ENCODE assay signal across 11 cellular contexts in the genomic region with DNA sequence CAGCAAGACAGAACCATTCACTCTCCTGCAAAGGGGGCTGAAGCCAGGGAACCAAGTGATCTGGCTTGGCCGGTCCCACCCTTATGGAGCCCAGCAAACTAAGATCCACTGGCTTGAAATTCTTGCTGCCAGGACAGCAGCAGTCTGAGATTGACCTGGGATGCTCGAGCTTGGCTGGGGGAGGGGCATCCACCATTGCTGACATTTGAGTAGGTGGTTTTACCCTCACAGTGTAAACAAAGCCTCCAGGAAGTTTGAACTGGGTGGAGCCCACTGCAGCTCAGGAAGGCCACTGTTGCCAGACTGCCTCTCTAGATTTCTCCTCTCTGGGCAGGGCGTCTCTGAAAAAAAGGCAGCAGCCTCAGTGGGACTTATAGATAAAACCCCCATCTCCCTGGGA.
DNase-seq lines count a peak whose midpoint lies in the region; ATAC-seq and TF ChIP-seq lines count a peak whose summit lies in the region.
"Had no signal": no experiment of that assay in that cellular context is flagged by ENCODE, and none has a peak within 500 bp of the region (broad histone marks: within the 10 kb centered on the region; RNA-seq: fewer than 3 reads in every experiment).

No MANE protein-coding gene starts in this region.

- no peaks in the 10 kb centered on the region for H3K36me3 ChIP-seq in neural progenitor cell

- DNase-seq in activated CD8-positive, alpha-beta memory T cell treated with anti-CD3 and anti-CD28 coated beads, Interleukin-2, amount 10 ng/mL, durations not matched to agents 7 days and 5 days, result peak; percentile 62
- no peak for DNase-seq in activated CD8-positive, alpha-beta memory T cell treated with anti-CD3 and anti-CD28 coated beads for 24 hours
- peak; percentile 37 for DNase-seq in NCI-H510A treated with DMSO at 0.1 percent for 48 hours (lab: John Stamatoyannopoulos, UW)
- DNase-seq in activated naive CD8-positive, alpha-beta T cell treated with anti-CD3 and anti-CD28 coated beads, Interleukin-2, amount 10 ng/mL, durations not matched to agents 7 days and 5 days, result peak; percentile 48
- DNase-seq in neural progenitor cell (ENCODE audit: low spot score), result peak; percentile 42
- no peak for DNase-seq in superior temporal gyrus (ENCODE audit: extremely low spot score)
- DNase-seq in DMS 273 (lab: John Stamatoyannopoulos, UW; ENCODE audit: unreplicated experiment), result no peak
- DNase-seq in UCSD-AML1 (lab: John Stamatoyannopoulos, UW; ENCODE audit: unreplicated experiment), result no peak
- DNase-seq: GM23248, SW 1271 had no signal

- H3K27me3 Mint-ChIP-seq in activated CD8-positive, alpha-beta memory T cell treated with anti-CD3 and anti-CD28 coated beads, Interleukin-2, amount 10 ng/mL, durations not matched to agents 7 days and 5 days, result no peaks in the 10 kb centered on the region
- no peaks in the 10 kb centered on the region for H3K27me3 Mint-ChIP-seq in activated naive CD8-positive, alpha-beta T cell treated with anti-CD3 and anti-CD28 coated beads, Interleukin-2, amount 10 ng/mL, durations not matched to agents 7 days and 5 days
- no peaks in the 10 kb centered on the region for H3K27me3 Mint-ChIP-seq in neural progenitor cell (ENCODE audit: insufficient read depth, low read depth)

- ATAC-seq in activated CD8-positive, alpha-beta memory T cell treated with anti-CD3 and anti-CD28 coated beads, Interleukin-2, amount 10 ng/mL, durations not matched to agents 7 days and 5 days, result peak; percentile 27
- peak; percentile 60 for ATAC-seq in activated naive CD8-positive, alpha-beta T cell treated with anti-CD3 and anti-CD28 coated beads, Interleukin-2, amount 10 ng/mL, durations not matched to agents 7 days and 5 days (ENCODE audit: low read depth)

- peaks cover 18% of the 10 kb centered on the region for H3K9me3 Mint-ChIP-seq in activated CD8-positive, alpha-beta memory T cell treated with anti-CD3 and anti-CD28 coated beads, Interleukin-2, amount 10 ng/mL, durations not matched to agents 7 days and 5 days (ENCODE audit: low read depth)
- peaks cover 13% of the 10 kb centered on the region for H3K9me3 Mint-ChIP-seq in activated naive CD8-positive, alpha-beta T cell treated with anti-CD3 and anti-CD28 coated beads, Interleukin-2, amount 10 ng/mL, durations not matched to agents 7 days and 5 days
- peaks cover 2% of the 10 kb centered on the region for H3K9me3 Mint-ChIP-seq in neural progenitor cell
- H3K9me3 Mint-ChIP-seq: neural crest cell had no signal

- POLR2A ChIA-PET in activated naive CD8-positive, alpha-beta T cell treated with anti-CD3 and anti-CD28 coated beads, Interleukin-2, amount 10 ng/mL, durations not matched to agents 7 days and 5 days (lab: Charles Lee), result interaction anchor here (1.2 to 1.4 kb wide), 2 partner anchors 19 to 29 kb away, joined by 4 to 5 read pairs; no protein-coding TSS in a partner anchor

- peak overlapping the region; percentile 93 for H2AFZ ChIP-seq in neural progenitor cell (replicated peaks)
- H2AFZ ChIP-seq: GM23248 had no signal

- H3K4me2 ChIP-seq in neural progenitor cell, result peak overlapping the region; percentile 27

- H4K20me1 ChIP-seq in neural progenitor cell (ENCODE audit: low read depth), result no peaks in the 10 kb centered on the region

- no peak overlapping the region for H3K9ac ChIP-seq in neural progenitor cell
- H3K9ac ChIP-seq: GM23248 had no signal

- H3K4me1 Mint-ChIP-seq in activated CD8-positive, alpha-beta memory T cell treated with anti-CD3 and anti-CD28 coated beads, Interleukin-2, amount 10 ng/mL, durations not matched to agents 7 days and 5 days, result peaks cover 30% of the 10 kb centered on the region
- H3K4me1 Mint-ChIP-seq in activated naive CD8-positive, alpha-beta T cell treated with anti-CD3 and anti-CD28 coated beads, Interleukin-2, amount 10 ng/mL, durations not matched to agents 7 days and 5 days, result peaks cover 9% of the 10 kb centered on the region
- H3K4me1 Mint-ChIP-seq in neural progenitor cell, result no peaks in the 10 kb centered on the region
- H3K4me1 Mint-ChIP-seq: neural crest cell had no signal

- peaks cover 49% of the 10 kb centered on the region for H3K36me3 Mint-ChIP-seq in activated CD8-positive, alpha-beta memory T cell treated with anti-CD3 and anti-CD28 coated beads, Interleukin-2, amount 10 ng/mL, durations not matched to agents 7 days and 5 days
- peaks cover 35% of the 10 kb centered on the region for H3K36me3 Mint-ChIP-seq in activated naive CD8-positive, alpha-beta T cell treated with anti-CD3 and anti-CD28 coated beads, Interleukin-2, amount 10 ng/mL, durations not matched to agents 7 days and 5 days
- H3K36me3 Mint-ChIP-seq in neural progenitor cell, result no peaks in the 10 kb centered on the region

- H3K27ac Mint-ChIP-seq in activated CD8-positive, alpha-beta memory T cell treated with anti-CD3 and anti-CD28 coated beads, Interleukin-2, amount 10 ng/mL, durations not matched to agents 7 days and 5 days, result peak overlapping the region; percentile 77
- peak overlapping the region; percentile 79 for H3K27ac Mint-ChIP-seq in activated naive CD8-positive, alpha-beta T cell treated with anti-CD3 and anti-CD28 coated beads, Interleukin-2, amount 10 ng/mL, durations not matched to agents 7 days and 5 days
- H3K27ac Mint-ChIP-seq in neural progenitor cell, result no peak overlapping the region

- H3K27me3 ChIP-seq in neural progenitor cell, result no peaks in the 10 kb centered on the region

- H3K4me1 ChIP-seq in neural progenitor cell, result peaks cover 8% of the 10 kb centered on the region

- H3K4me3 Mint-ChIP-seq in activated CD8-positive, alpha-beta memory T cell treated with anti-CD3 and anti-CD28 coated beads, Interleukin-2, amount 10 ng/mL, durations not matched to agents 7 days and 5 days, result no peak overlapping the region
- H3K4me3 Mint-ChIP-seq in activated naive CD8-positive, alpha-beta T cell treated with anti-CD3 and anti-CD28 coated beads, Interleukin-2, amount 10 ng/mL, durations not matched to agents 7 days and 5 days, result peak overlapping the region; percentile 40
- no peak overlapping the region for H3K4me3 Mint-ChIP-seq in neural progenitor cell
- H3K4me3 Mint-ChIP-seq: neural crest cell had no signal

- H3K27ac ChIP-seq in neural progenitor cell, result no peak overlapping the region
- H3K27ac ChIP-seq: GM23248 had no signal

- no peaks in the 10 kb centered on the region for H3K9me3 ChIP-seq in neural progenitor cell (ENCODE audit: low read depth)

- H3K79me2 ChIP-seq in neural progenitor cell (ENCODE audit: low read depth), result no peaks in the 10 kb centered on the region

- H3F3A ChIP-seq in neural progenitor cell (ENCODE audit: low read depth), result no peaks in the 10 kb centered on the region

- CTCF ChIA-PET in activated CD8-positive, alpha-beta memory T cell treated with anti-CD3 and anti-CD28 coated beads, Interleukin-2, amount 10 ng/mL, durations not matched to agents 7 days and 5 days (lab: Charles Lee), result interaction anchor here (1.1 to 1.3 kb wide), 3 partner anchors 28 to 37 kb away, joined by 3 read pairs; no protein-coding TSS in a partner anchor

- H3K4me3 ChIP-seq in neural progenitor cell, result no peak overlapping the region
- H3K4me3 ChIP-seq: GM23248 had no signal

- TF ChIP-seq CTCF in neural progenitor cell (IDR thresholded peaks at IDR 0.05), result no peak

Comparison
In these comparisons a context has a peak if more than half of its experiments do, and no peak if none do; other contexts are left out.
1. DNase-seq: peak in activated CD8-positive, alpha-beta memory T cell treated with anti-CD3 and anti-CD28 coated beads, Interleukin-2, amount 10 ng/mL, durations not matched to agents 7 days and 5 days (single experiment), NCI-H510A treated with DMSO at 0.1 percent for 48 hours (single experiment), activated naive CD8-positive, alpha-beta T cell treated with anti-CD3 and anti-CD28 coated beads, Interleukin-2, amount 10 ng/mL, durations not matched to agents 7 days and 5 days (single experiment) and neural progenitor cell (single experiment); none in activated CD8-positive, alpha-beta memory T cell treated with anti-CD3 and anti-CD28 coated beads for 24 hours (single experiment), superior temporal gyrus (single experiment), DMS 273 (single experiment) and UCSD-AML1 (single experiment).